8 cellular contexts compared by ENCODE assay signal in genomic region chr1:221203224-221204054, GRCh38.
DNase-seq lines count a peak whose midpoint lies in the region; ATAC-seq and TF ChIP-seq lines count a peak whose summit lies in the region.

No MANE protein-coding gene starts in this region.

- WGBS in trophoblast cell (ENCODE audit: extremely low coverage, insufficient coverage, insufficient read length) = no CpG with 5 or more reads among the region's 3 CpGs

- intact Hi-C loops in head of caudate nucleus (cut with DNase I) = loop anchor here (5.0 kb wide), 1 partner anchor 331 kb away; no protein-coding TSS in a partner anchor

- H3K36me3 ChIP-seq in CD4-positive, CD25-positive, alpha-beta regulatory T cell (ENCODE audit: control insufficient read depth, insufficient read depth, low read length) = no peaks in the 10 kb centered on the region
- H3K36me3 ChIP-seq in RWPE2 (ENCODE audit: low read depth) (no peaks in the 10 kb centered on the region), trophoblast cell (ENCODE audit: control insufficient read depth in 1 of 2, insufficient read depth in 2 of 2, low read length in 2 of 2) (no peaks in the 10 kb centered on the region)

- H3K18ac ChIP-seq in trophoblast cell (ENCODE audit: low read length) = no peak overlapping the region

- no peak overlapping the region for H2AFZ ChIP-seq in trophoblast cell (ENCODE audit: insufficient read depth, low read length, poor library complexity)

- H3K27ac ChIP-seq in CD4-positive, CD25-positive, alpha-beta regulatory T cell (ENCODE audit: insufficient read depth, low read length, poor library complexity, severe bottlenecking) = no peak overlapping the region
- H3K27ac ChIP-seq in RWPE2 (ENCODE audit: poor library complexity, severe bottlenecking) = no peak overlapping the region
- no peak overlapping the region for H3K27ac ChIP-seq in trophoblast cell (ENCODE audit: low read depth, low read length)

- H2BK120ac ChIP-seq in trophoblast cell (ENCODE audit: insufficient read depth, low read length, poor library complexity) = no peak overlapping the region

- TF ChIP-seq CTCF in RWPE2 (IDR thresholded peaks at IDR 0.05; ENCODE audit: poor library complexity, severe bottlenecking) = peak; percentile 73
- peak; percentile 90 for TF ChIP-seq CTCF in type B pancreatic cell (conservative IDR thresholded peaks at IDR 0.05)

- no peak overlapping the region for H3K23ac ChIP-seq in trophoblast cell (ENCODE audit: low read length)

- H3K9me3 ChIP-seq in CD4-positive, CD25-positive, alpha-beta regulatory T cell (ENCODE audit: control insufficient read depth in 2 of 2, low read length in 2 of 2) = no peaks in the 10 kb centered on the region
- H3K9me3 ChIP-seq in RWPE2 (ENCODE audit: severe bottlenecking) (no peaks in the 10 kb centered on the region), trophoblast cell (ENCODE audit: insufficient read depth, low read depth, low read length) (no peaks in the 10 kb centered on the region)

- H3K4me1 Mint-ChIP-seq in CD4-positive, CD25-positive, alpha-beta regulatory T cell = no peaks in the 10 kb centered on the region
- no peaks in the 10 kb centered on the region for H3K4me1 Mint-ChIP-seq in type B pancreatic cell (ENCODE audit: unreplicated experiment)

- no peak overlapping the region for H3K9ac ChIP-seq in trophoblast cell (ENCODE audit: low read length)

- H4K12ac ChIP-seq in trophoblast cell (ENCODE audit: low read depth, low read length) = no peak overlapping the region

- ATAC-seq in CD4-positive, CD25-positive, alpha-beta regulatory T cell (ENCODE audit: low read depth in 2 of 2) = peak in 1 of 2 donors; percentile 40
- ATAC-seq in GM19395 (IDR thresholded peaks at IDR 0.05; ENCODE audit: unreplicated experiment) (peak; percentile 76), RWPE2 (ENCODE audit: low read depth) (no peak)

- H3K4ac ChIP-seq in trophoblast cell (ENCODE audit: low read depth, low read length) = no peak overlapping the region

- no peak overlapping the region for H3K4me3 Mint-ChIP-seq in CD4-positive, CD25-positive, alpha-beta regulatory T cell
- no peak overlapping the region for H3K4me3 Mint-ChIP-seq in type B pancreatic cell

- no peak overlapping the region for H3K14ac ChIP-seq in trophoblast cell (ENCODE audit: low read length)

- no peaks in the 10 kb centered on the region for H3K36me3 Mint-ChIP-seq in CD4-positive, CD25-positive, alpha-beta regulatory T cell
- no peaks in the 10 kb centered on the region for H3K36me3 Mint-ChIP-seq in type B pancreatic cell

- peak; percentile 17 to 60 (median 25) for DNase-seq in CD4-positive, CD25-positive, alpha-beta regulatory T cell
- peak; percentile 46 for DNase-seq in HuH-7 (ENCODE audit: low spot score)
- DNase-seq in RWPE2 (ENCODE audit: low spot score) = peak; percentile 35
- peak; percentile 12 to 38 (median 22) for DNase-seq in activated naive CD4-positive, alpha-beta T cell (lab: John Stamatoyannopoulos, UW)
- DNase-seq in head of caudate nucleus = peak; percentile 57 to 90 (median 79)
- DNase-seq in trophoblast cell = peak; percentile 43 to 88
- DNase-seq in type B pancreatic cell (ENCODE audit: extremely low spot score, unreplicated experiment) = peak; percentile 83

- H3K79me1 ChIP-seq in trophoblast cell (ENCODE audit: low read length) = no peaks in the 10 kb centered on the region

- no peak overlapping the region for H2BK5ac ChIP-seq in trophoblast cell (ENCODE audit: low read depth, low read length, poor library complexity)

- H3K27me3 ChIP-seq in CD4-positive, CD25-positive, alpha-beta regulatory T cell (ENCODE audit: control insufficient read depth, insufficient read depth, low read length) = no peaks in the 10 kb centered on the region
- no peaks in the 10 kb centered on the region for H3K27me3 ChIP-seq in RWPE2 (ENCODE audit: insufficient read depth, poor library complexity, severe bottlenecking)
- H3K27me3 ChIP-seq in trophoblast cell (ENCODE audit: insufficient read depth, low read length) = no peaks in the 10 kb centered on the region

- H2BK12ac ChIP-seq in trophoblast cell (ENCODE audit: low read length) = no peak overlapping the region

- no peak overlapping the region for H3K27ac Mint-ChIP-seq in CD4-positive, CD25-positive, alpha-beta regulatory T cell
- no peak overlapping the region for H3K27ac Mint-ChIP-seq in type B pancreatic cell

- H4K91ac ChIP-seq in trophoblast cell (ENCODE audit: low read depth, low read length) = no peak overlapping the region

- no peak overlapping the region for H4K8ac ChIP-seq in trophoblast cell (ENCODE audit: low read depth, low read length)

- no peaks in the 10 kb centered on the region for H3K27me3 Mint-ChIP-seq in CD4-positive, CD25-positive, alpha-beta regulatory T cell
- H3K27me3 Mint-ChIP-seq in type B pancreatic cell = peaks cover 42% of the 10 kb centered on the region

- H3K4me2 ChIP-seq in trophoblast cell (ENCODE audit: low read length) = no peak overlapping the region

- no peak overlapping the region for H2AK5ac ChIP-seq in trophoblast cell (ENCODE audit: low read length)

- H3K4me1 ChIP-seq in CD4-positive, CD25-positive, alpha-beta regulatory T cell (ENCODE audit: control insufficient read depth, insufficient read depth, low read length, poor library complexity, severe bottlenecking) = no peaks in the 10 kb centered on the region
- H3K4me1 ChIP-seq in RWPE2 (ENCODE audit: insufficient read depth, poor library complexity, severe bottlenecking) (no peaks in the 10 kb centered on the region), trophoblast cell (ENCODE audit: control insufficient read depth in 1 of 2, insufficient read depth in 2 of 2, low read length in 2 of 2) (no peaks in the 10 kb centered on the region)

- no peaks in the 10 kb centered on the region for H3K79me2 ChIP-seq in trophoblast cell (ENCODE audit: control insufficient read depth, insufficient read depth, low read length, poor library complexity)

- H3K9me3 Mint-ChIP-seq in CD4-positive, CD25-positive, alpha-beta regulatory T cell = peaks cover 0 to 5% (median 0%) of the 10 kb centered on the region in 7 donors
- no peaks in the 10 kb centered on the region for H3K9me3 Mint-ChIP-seq in type B pancreatic cell

- no peak overlapping the region for H3K4me3 ChIP-seq in CD4-positive, CD25-positive, alpha-beta regulatory T cell (ENCODE audit: low read depth, low read length)
- H3K4me3 ChIP-seq in RWPE2 (ENCODE audit: severe bottlenecking) = no peak overlapping the region
- no peak overlapping the region for H3K4me3 ChIP-seq in trophoblast cell (ENCODE audit: low read depth, low read length)

Comparison
In these comparisons a context has a peak if more than half of its experiments do, and no peak if none do; other contexts are left out.
1. DNase-seq: peak in every context shown above with its lines; median percentile 83 in type B pancreatic cell; 79 in head of caudate nucleus; 66 in trophoblast cell; 46 in HuH-7; 35 in RWPE2; 25 in CD4-positive, CD25-positive, alpha-beta regulatory T cell; 22 in activated naive CD4-positive, alpha-beta T cell.